ENCODE assay signal across 8 cellular contexts in the genomic region with DNA sequence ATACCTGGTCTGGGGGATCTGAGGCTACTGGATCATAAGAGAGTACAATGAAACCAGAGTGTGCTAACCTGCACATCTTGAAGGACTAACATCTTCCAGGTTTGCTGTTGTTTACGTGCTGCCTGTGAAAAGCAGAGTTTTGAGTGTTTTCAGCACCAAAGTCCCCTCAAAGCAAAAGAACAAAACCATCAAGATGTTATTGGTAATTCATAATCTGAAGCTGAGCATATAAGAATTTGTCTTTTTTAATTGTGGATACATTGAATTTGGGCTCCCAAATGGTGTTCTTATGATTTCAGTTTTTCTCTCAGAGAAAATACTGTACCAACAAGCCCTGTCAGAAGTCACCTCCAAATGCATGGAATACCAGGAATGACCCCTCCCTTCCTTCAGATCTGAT.
DNase-seq lines count a peak whose midpoint lies in the region; ATAC-seq and TF ChIP-seq lines count a peak whose summit lies in the region.

No MANE protein-coding gene starts in this region.

- no peak for TF ChIP-seq CTCF in activated B cell treated with CpG ODN at 0.5 μM for 24 hours (IDR thresholded peaks at IDR 0.05)
- no peak for TF ChIP-seq CTCF in thoracic aorta (IDR thresholded peaks at IDR 0.05)

- H3K4me1 ChIP-seq in iPS-20b (ENCODE audit: insufficient read depth, low read length) (peaks cover 33% of the 10 kb centered on the region), thoracic aorta (ENCODE audit: control insufficient read depth in 1 of 2, low read depth in 2 of 2) (peaks cover 17 to 40% of the 10 kb centered on the region in 2 donors)

- CTCF ChIA-PET in activated CD8-positive, alpha-beta memory T cell treated with anti-CD3 and anti-CD28 coated beads, Interleukin-2, amount 10 ng/mL, durations not matched to agents 7 days and 5 days (lab: Charles Lee): interaction anchor here (0.6 kb wide), 1 partner anchor 53 kb away, joined by 4 read pairs; no protein-coding TSS in a partner anchor
- CTCF ChIA-PET in activated B cell treated with CpG ODN at 0.5 μM for 24 hours (lab: Charles Lee): no interaction called here

- peaks cover 17% of the 10 kb centered on the region for H3K36me3 Mint-ChIP-seq in activated CD8-positive, alpha-beta memory T cell treated with anti-CD3 and anti-CD28 coated beads, Interleukin-2, amount 10 ng/mL, durations not matched to agents 7 days and 5 days
- no peaks in the 10 kb centered on the region for H3K36me3 Mint-ChIP-seq in activated B cell treated with CpG ODN at 0.5 μM for 24 hours (ENCODE audit: low read depth)

- H3K27me3 Mint-ChIP-seq in activated CD8-positive, alpha-beta memory T cell treated with anti-CD3 and anti-CD28 coated beads, Interleukin-2, amount 10 ng/mL, durations not matched to agents 7 days and 5 days: no peaks in the 10 kb centered on the region
- no peaks in the 10 kb centered on the region for H3K27me3 Mint-ChIP-seq in activated B cell treated with CpG ODN at 0.5 μM for 24 hours

- no peak overlapping the region; the same call in 1 of the 2 replicates for H3K9ac ChIP-seq in iPS-20b (ENCODE audit: low read depth, low read length)

- peaks cover 58% of the 10 kb centered on the region for H3K4me1 Mint-ChIP-seq in activated CD8-positive, alpha-beta memory T cell treated with anti-CD3 and anti-CD28 coated beads, Interleukin-2, amount 10 ng/mL, durations not matched to agents 7 days and 5 days
- H3K4me1 Mint-ChIP-seq in activated B cell treated with CpG ODN at 0.5 μM for 24 hours: peaks cover 59% of the 10 kb centered on the region

- H3K27me3 ChIP-seq in iPS-20b (ENCODE audit: insufficient read depth, low read length) (no peaks in the 10 kb centered on the region), thoracic aorta (replicated peaks; ENCODE audit: insufficient read depth) (no peaks in the 10 kb centered on the region)

- no peaks in the 10 kb centered on the region for H3K36me3 ChIP-seq in iPS-20b (ENCODE audit: insufficient read depth, low read depth, low read length)
- H3K36me3 ChIP-seq in thoracic aorta: no peaks in the 10 kb centered on the region

- H3K4me3 ChIP-seq in iPS-20b (ENCODE audit: low read length) (peak overlapping the region; percentile 32; the same call in 1 of the 2 replicates), thoracic aorta (peak overlapping the region; percentile 59)

- peak overlapping the region; percentile 92 for H3K4me3 Mint-ChIP-seq in activated CD8-positive, alpha-beta memory T cell treated with anti-CD3 and anti-CD28 coated beads, Interleukin-2, amount 10 ng/mL, durations not matched to agents 7 days and 5 days
- peak overlapping the region; percentile 67 for H3K4me3 Mint-ChIP-seq in activated B cell treated with CpG ODN at 0.5 μM for 24 hours

- H3K27ac Mint-ChIP-seq in activated CD8-positive, alpha-beta memory T cell treated with anti-CD3 and anti-CD28 coated beads, Interleukin-2, amount 10 ng/mL, durations not matched to agents 7 days and 5 days: peak overlapping the region; percentile 93
- peak overlapping the region; percentile 86 for H3K27ac Mint-ChIP-seq in activated B cell treated with CpG ODN at 0.5 μM for 24 hours

- H3K9me3 ChIP-seq in iPS-20b (ENCODE audit: insufficient read depth, low read depth, low read length) (no peaks in the 10 kb centered on the region), thoracic aorta (no peaks in the 10 kb centered on the region)

- peaks cover 7% of the 10 kb centered on the region for H3K9me3 Mint-ChIP-seq in activated CD8-positive, alpha-beta memory T cell treated with anti-CD3 and anti-CD28 coated beads, Interleukin-2, amount 10 ng/mL, durations not matched to agents 7 days and 5 days (ENCODE audit: low read depth)
- peaks cover 2% of the 10 kb centered on the region for H3K9me3 Mint-ChIP-seq in activated B cell treated with CpG ODN at 0.5 μM for 24 hours

- no peak overlapping the region for H3K27ac ChIP-seq in iPS-20b (ENCODE audit: low read length)
- H3K27ac ChIP-seq in thoracic aorta: no peak overlapping the region

- DNase-seq in activated CD8-positive, alpha-beta memory T cell treated with anti-CD3 and anti-CD28 coated beads, Interleukin-2, amount 10 ng/mL, durations not matched to agents 7 days and 5 days: no peak
- DNase-seq in activated CD8-positive, alpha-beta memory T cell treated with anti-CD3 and anti-CD28 coated beads, Interleukin-2, amount 50 U/mL, for 4 hours: no peak
- DNase-seq in activated B cell treated with CpG ODN at 0.5 μM for 24 hours: no peak
- DNase-seq in thoracic aorta (ENCODE audit: low spot score): no peak
- no peak for DNase-seq in stimulated activated CD8-positive, alpha-beta memory T cell treated with anti-CD3 and anti-CD28 coated beads, Interleukin-4, amount 100 ng/mL, for 48 hours
- DNase-seq in stimulated activated CD4-positive, alpha-beta T cell treated with anti-CD3 and anti-CD28 coated beads, Interleukin-4, amount 100 ng/mL, for 24 hours: no peak

- ATAC-seq in activated CD8-positive, alpha-beta memory T cell treated with anti-CD3 and anti-CD28 coated beads, Interleukin-2, amount 10 ng/mL, durations not matched to agents 7 days and 5 days: no peak
- no peak for ATAC-seq in activated B cell treated with CpG ODN at 0.5 μM for 24 hours (ENCODE audit: low read depth)
- ATAC-seq in thoracic aorta (ENCODE audit: insufficient number of reproducible peaks, low FRiP score, low read depth): no peak
- ATAC-seq in HG03175 (IDR thresholded peaks at IDR 0.05; ENCODE audit: unreplicated experiment): no peak

- intact Hi-C loops in activated B cell treated with CpG ODN at 0.5 μM for 24 hours (cut with micrococcal nuclease): loop anchor here (1.0 to 2.0 kb wide), 6 partner anchors 14 to 431 kb away; no protein-coding TSS in a partner anchor

- POLR2A ChIA-PET in activated B cell treated with CpG ODN at 0.5 μM for 24 hours (lab: Charles Lee): interaction anchor here (0.7 to 2.6 kb wide), 2 partner anchors 106 to 109 kb away, joined by 3 to 12 read pairs; a partner anchor contains a TSS
